In the genomic region with DNA sequence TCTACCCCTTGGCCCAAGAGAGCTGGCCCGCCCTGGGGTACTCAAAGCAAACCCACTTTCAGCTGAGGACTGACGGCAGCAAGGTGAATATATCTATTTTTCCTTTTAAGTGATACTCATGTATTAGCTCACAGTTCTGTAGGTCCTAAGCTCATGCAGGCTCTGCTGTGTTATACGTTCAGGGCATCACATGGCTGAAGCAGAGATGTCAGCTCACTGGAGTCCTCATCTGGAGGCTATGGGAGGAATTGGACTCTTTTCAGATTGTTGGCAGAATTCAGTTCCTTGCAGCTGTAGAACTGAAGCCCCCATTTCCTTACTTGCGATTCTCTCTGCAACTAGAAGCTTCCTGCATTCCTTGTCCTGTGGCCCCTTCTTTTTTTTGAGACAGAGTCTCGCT, we compare ENCODE assay signal across 32 cellular contexts. TPM values are rescaled to one million over a fixed set of nuclear protein-coding genes. Genes with fewer than 3 reads are reported as not detected.
DNase-seq lines count a peak whose midpoint lies in the region; ATAC-seq and TF ChIP-seq lines count a peak whose summit lies in the region.
"Had no signal": no experiment of that assay in that cellular context is flagged by ENCODE, and none has a peak within 500 bp of the region (broad histone marks: within the 10 kb centered on the region; RNA-seq: fewer than 3 reads in every experiment).

No MANE protein-coding gene starts in this region.

- peaks cover 46% of the 10 kb centered on the region for H3K4me1 Mint-ChIP-seq in T-helper 2 cell treated with Interferon-gamma antibody and Interleukin-4, amounts not matched to agents 5 μg/mL and 100 μg/mL, for 36 hours (ENCODE audit: low read depth)
- H3K4me1 Mint-ChIP-seq: neural crest cell had no signal

- H2BK12ac ChIP-seq in trophoblast cell (ENCODE audit: low read length): no peak overlapping the region

- H3K79me2 ChIP-seq in KMS-11 (ENCODE audit: insufficient read depth, low read depth) (no peaks in the 10 kb centered on the region), SU-DHL-6 (ENCODE audit: insufficient read depth, low read length) (no peaks in the 10 kb centered on the region), trophoblast cell (ENCODE audit: control insufficient read depth, insufficient read depth, low read length, poor library complexity) (no peaks in the 10 kb centered on the region), osteoblast (ENCODE audit: insufficient read depth, low read length) (no peaks in the 10 kb centered on the region)

- no peaks in the 10 kb centered on the region for H3K9me2 ChIP-seq in SU-DHL-6 (replicated peaks; ENCODE audit: insufficient read depth, low read length)

- no peaks in the 10 kb centered on the region; the same call in 1 of the 2 replicates for H3K9me3 ChIP-seq in SU-DHL-6 (ENCODE audit: insufficient read depth, low read length)
- H3K9me3 ChIP-seq in trophoblast cell (ENCODE audit: insufficient read depth, low read depth, low read length): no peaks in the 10 kb centered on the region
- H3K9me3 ChIP-seq in osteoblast (ENCODE audit: low read depth, low read length): no peaks in the 10 kb centered on the region
- H3K9me3 ChIP-seq: adrenal gland, body of pancreas, sigmoid colon, testis, uterus had no signal

- H4K20me1 ChIP-seq in KMS-11 (ENCODE audit: insufficient read depth) (no peaks in the 10 kb centered on the region), SU-DHL-6 (ENCODE audit: low read depth, low read length) (no peaks in the 10 kb centered on the region), osteoblast (ENCODE audit: insufficient read depth, low read length) (no peaks in the 10 kb centered on the region)

- no peak overlapping the region for H3K18ac ChIP-seq in trophoblast cell (ENCODE audit: low read length)

- H3K27me3 ChIP-seq in KMS-11 (ENCODE audit: insufficient read depth, low read depth): no peaks in the 10 kb centered on the region; the same call in 1 of the 2 replicates
- H3K27me3 ChIP-seq in SU-DHL-6 (ENCODE audit: low read length): no peaks in the 10 kb centered on the region
- no peaks in the 10 kb centered on the region for H3K27me3 ChIP-seq in trophoblast cell (ENCODE audit: insufficient read depth, low read length)
- H3K27me3 ChIP-seq in osteoblast (ENCODE audit: insufficient read depth, low read length): peaks cover 7% of the 10 kb centered on the region
- H3K27me3 ChIP-seq: adrenal gland, body of pancreas, sigmoid colon, testis, uterus had no signal

- H3K23ac ChIP-seq in trophoblast cell (ENCODE audit: low read length): no peak overlapping the region

- H3K4ac ChIP-seq in trophoblast cell (ENCODE audit: low read depth, low read length): no peak overlapping the region

- no peak overlapping the region for H4K8ac ChIP-seq in trophoblast cell (ENCODE audit: low read depth, low read length)

- no peak for DNase-seq in T-helper 2 cell treated with Interferon-gamma antibody and Interleukin-4, amounts not matched to agents 5 μg/mL and 100 μg/mL, for 36 hours (ENCODE audit: low spot score)
- no peak for DNase-seq in T-helper 2 cell
- DNase-seq in trophoblast cell: peak in 1 of 2 donors; percentile 52
- DNase-seq in Right ventricle myocardium superior: no peak
- no peak for DNase-seq in osteoblast (ENCODE audit: insufficient read length, low spot score, missing footprints)
- DNase-seq: 8988T; activated CD4-positive, alpha-beta memory T cell treated with anti-CD3 and anti-CD28 coated beads, Interleukin-2, amount 10 ng/mL, durations not matched to agents 7 days and 5 days; activated CD4-positive, CD25-positive, alpha-beta regulatory T cell treated with anti-CD3 and anti-CD28 coated beads, Interleukin-2, amount 50 U/mL, for 72 hours; activated gamma-delta T cell treated with Interleukin-2 at 50 U/mL for 16 hours; body of pancreas; cerebellar nuclear complex; H7; hypothalamus; immature natural killer cell; left colon; mammary epithelial cell; NCI-H1417 treated with DMSO at 0.1 percent for 48 hours; NCI-H2081; NCI-H226; NCI-H82; OCI-M1; posterior cingulate gyrus; SIG-M5; sigmoid colon; stimulated activated naive CD8-positive, alpha-beta T cell treated with anti-CD3 and anti-CD28 coated beads, Interleukin-15, Interleukin-2, amounts not matched to agents 100 U/mL and 50 U/mL, for 24 hours; testis; uterus had no signal

- H2BK5ac ChIP-seq in trophoblast cell (ENCODE audit: low read depth, low read length, poor library complexity): no peak overlapping the region

- H3K4me3 ChIP-seq in KMS-11 (IDR thresholded peaks at IDR 0.05; ENCODE audit: insufficient read depth, low read depth, low read length) (no peak overlapping the region), SU-DHL-6 (ENCODE audit: insufficient read depth, low read length, poor library complexity, severe bottlenecking) (peak overlapping the region; percentile 1), trophoblast cell (ENCODE audit: low read depth, low read length) (no peak overlapping the region), osteoblast (ENCODE audit: insufficient read depth, low read length) (no peak overlapping the region)
- H3K4me3 ChIP-seq: adrenal gland, body of pancreas, sigmoid colon, testis, uterus had no signal

- TF ChIP-seq CTCF in KMS-11 (conservative IDR thresholded peaks at IDR 0.05; ENCODE audit: low read depth, low read length) (no peak), SU-DHL-6 (IDR thresholded peaks at IDR 0.05; ENCODE audit: insufficient read depth, low read length, poor library complexity, severe bottlenecking) (no peak), osteoblast (IDR thresholded peaks at IDR 0.05; ENCODE audit: extremely low read depth, low read depth, low read length) (no peak)

- peaks cover 34% of the 10 kb centered on the region for H3F3A ChIP-seq in SU-DHL-6 (ENCODE audit: insufficient read depth)

- H3K36me3 ChIP-seq in KMS-11 (ENCODE audit: insufficient read depth) (no peaks in the 10 kb centered on the region), SU-DHL-6 (ENCODE audit: low read length) (no peaks in the 10 kb centered on the region), trophoblast cell (ENCODE audit: control insufficient read depth in 1 of 2, insufficient read depth in 2 of 2, low read length in 2 of 2) (no peaks in the 10 kb centered on the region), osteoblast (ENCODE audit: insufficient read depth, low read length) (no peaks in the 10 kb centered on the region)
- H3K36me3 ChIP-seq: adrenal gland, sigmoid colon, uterus had no signal

- no peaks in the 10 kb centered on the region for H3K9me3 Mint-ChIP-seq in T-helper 2 cell treated with Interferon-gamma antibody and Interleukin-4, amounts not matched to agents 5 μg/mL and 100 μg/mL, for 36 hours
- H3K9me3 Mint-ChIP-seq: activated CD4-positive, alpha-beta memory T cell treated with anti-CD3 and anti-CD28 coated beads, Interleukin-2, amount 10 ng/mL, durations not matched to agents 7 days and 5 days; immature natural killer cell; neural crest cell had no signal

- no CpG with 5 or more reads among the region's 5 CpGs for WGBS in trophoblast cell (ENCODE audit: extremely low coverage, insufficient coverage, insufficient read length)

- H3K27me3 Mint-ChIP-seq in T-helper 2 cell treated with Interferon-gamma antibody and Interleukin-4, amounts not matched to agents 5 μg/mL and 100 μg/mL, for 36 hours (ENCODE audit: low read depth): no peaks in the 10 kb centered on the region

- no peaks in the 10 kb centered on the region for H3K36me3 Mint-ChIP-seq in T-helper 2 cell treated with Interferon-gamma antibody and Interleukin-4, amounts not matched to agents 5 μg/mL and 100 μg/mL, for 36 hours (ENCODE audit: low read depth)
- H3K36me3 Mint-ChIP-seq: immature natural killer cell had no signal

- H2AFZ ChIP-seq in KMS-11 (ENCODE audit: low read depth): no peak overlapping the region
- peak overlapping the region; percentile 9 for H2AFZ ChIP-seq in SU-DHL-6 (ENCODE audit: low read depth, low read length, severe bottlenecking)
- no peak overlapping the region for H2AFZ ChIP-seq in trophoblast cell (ENCODE audit: insufficient read depth, low read length, poor library complexity)
- no peak overlapping the region for H2AFZ ChIP-seq in osteoblast (ENCODE audit: low read length)

- H2AK5ac ChIP-seq in trophoblast cell (ENCODE audit: low read length): no peak overlapping the region

- H3K14ac ChIP-seq in trophoblast cell (ENCODE audit: low read length): no peak overlapping the region

- H3K9ac ChIP-seq in KMS-11: no peak overlapping the region
- H3K9ac ChIP-seq in SU-DHL-6 (ENCODE audit: low read length): peak overlapping the region; percentile 42
- peak overlapping the region; percentile 61 for H3K9ac ChIP-seq in trophoblast cell (ENCODE audit: low read length)

- H3K4me2 ChIP-seq in KMS-11: peak overlapping the region; percentile 65; the same call in 1 of the 2 replicates
- H3K4me2 ChIP-seq in SU-DHL-6 (ENCODE audit: low read depth, low read length, poor library complexity, severe bottlenecking): peak overlapping the region; percentile 48
- no peak overlapping the region for H3K4me2 ChIP-seq in trophoblast cell (ENCODE audit: low read length)
- H3K4me2 ChIP-seq in osteoblast (ENCODE audit: insufficient read depth, low read length): no peak overlapping the region

- no peak overlapping the region for H3K27ac Mint-ChIP-seq in T-helper 2 cell treated with Interferon-gamma antibody and Interleukin-4, amounts not matched to agents 5 μg/mL and 100 μg/mL, for 36 hours

- intact Hi-C loops in Right ventricle myocardium superior (cut with DNase I): no loop called here

- H4K91ac ChIP-seq in trophoblast cell (ENCODE audit: low read depth, low read length): no peak overlapping the region

- H3K4me3 Mint-ChIP-seq in T-helper 2 cell treated with Interferon-gamma antibody and Interleukin-4, amounts not matched to agents 5 μg/mL and 100 μg/mL, for 36 hours: peak overlapping the region; percentile 61
- H3K4me3 Mint-ChIP-seq: immature natural killer cell, neural crest cell had no signal

- H2BK120ac ChIP-seq in trophoblast cell (ENCODE audit: insufficient read depth, low read length, poor library complexity): no peak overlapping the region

- no peaks in the 10 kb centered on the region for H3K79me1 ChIP-seq in trophoblast cell (ENCODE audit: low read length)

- ATAC-seq in Right ventricle myocardium superior (ENCODE audit: poor library complexity) (no peak), HG03039 (IDR thresholded peaks at IDR 0.05; ENCODE audit: unreplicated experiment) (no peak)
- ATAC-seq: body of pancreas, left colon had no signal

- no peak overlapping the region for H4K12ac ChIP-seq in trophoblast cell (ENCODE audit: low read depth, low read length)

- H3K4me1 ChIP-seq in KMS-11 (ENCODE audit: low read depth, poor library complexity, severe bottlenecking) (peaks cover 67% of the 10 kb centered on the region), trophoblast cell (ENCODE audit: control insufficient read depth in 1 of 2, insufficient read depth in 2 of 2, low read length in 2 of 2) (no peaks in the 10 kb centered on the region), osteoblast (ENCODE audit: insufficient read depth, low read length) (no peaks in the 10 kb centered on the region)
- H3K4me1 ChIP-seq: body of pancreas, sigmoid colon, testis, uterus had no signal

- H3K27ac ChIP-seq in KMS-11: peak overlapping the region; percentile 84; the same call in 1 of the 2 replicates
- peak overlapping the region; percentile 95 for H3K27ac ChIP-seq in SU-DHL-6 (ENCODE audit: low read depth, low read length)
- no peak overlapping the region for H3K27ac ChIP-seq in trophoblast cell (ENCODE audit: low read depth, low read length)
- H3K27ac ChIP-seq in osteoblast (ENCODE audit: low read depth, low read length): no peak overlapping the region
- H3K27ac ChIP-seq: adrenal gland, body of pancreas, sigmoid colon, testis, uterus had no signal

RNA-seq across cellular contexts. Expression of gene SLC9A8, which starts 10.7 kb away (rescaled TPM):
- polyA plus RNA-seq in trophoblast cell (2013): 3.5 TPM in 2 replicates
- total RNA-seq in Right ventricle myocardium superior: 5.1 TPM
- 6.9 and 9.7 TPM in 2 replicates for total RNA-seq in osteoblast

Comparison
In these comparisons a context has a peak if more than half of its experiments do, and no peak if none do; other contexts are left out.
1. H3K27ac ChIP-seq: peak in KMS-11 (single experiment) and SU-DHL-6 (single experiment); none in trophoblast cell (single experiment) and osteoblast (single experiment).
2. H3K4me2 ChIP-seq: peak in KMS-11 (single experiment) and SU-DHL-6 (single experiment); none in trophoblast cell (single experiment) and osteoblast (single experiment).